ENCODE assay signal across 23 cellular contexts in genomic region chr1:246306415-246307037, GRCh38.
A peak's percentile ranks its signal among the peaks of the same experiment; 100 is the strongest.
DNase-seq lines count a peak whose midpoint lies in the region; ATAC-seq, FAIRE-seq and TF ChIP-seq lines count a peak whose summit lies in the region.
"Had no signal": no experiment of that assay in that cellular context is flagged by ENCODE, and none has a peak within 500 bp of the region (broad histone marks: within the 10 kb centered on the region; RNA-seq: fewer than 3 reads in every experiment).

No MANE protein-coding gene starts in this region.

- H2BK120ac ChIP-seq in H1 (replicated peaks; ENCODE audit: low read depth, low read length) (no peak overlapping the region), trophoblast cell (ENCODE audit: insufficient read depth, low read length, poor library complexity) (no peak overlapping the region)

- no peak overlapping the region for H2AK5ac ChIP-seq in H1 (ENCODE audit: low read depth, low read length)
- H2AK5ac ChIP-seq in trophoblast cell (ENCODE audit: low read length) = no peak overlapping the region

- H4K91ac ChIP-seq in H1 (replicated peaks; ENCODE audit: insufficient read length, low read length) = no peak overlapping the region
- H4K91ac ChIP-seq in trophoblast cell (ENCODE audit: low read depth, low read length) = no peak overlapping the region

- H3K79me1 ChIP-seq in H1 (ENCODE audit: low read depth, low read length) (no peaks in the 10 kb centered on the region), trophoblast cell (ENCODE audit: low read length) (no peaks in the 10 kb centered on the region)

- H4K8ac ChIP-seq in H1 (ENCODE audit: extremely low read depth, insufficient read depth, low read length) (no peak overlapping the region), trophoblast cell (ENCODE audit: low read depth, low read length) (no peak overlapping the region)

- no peak overlapping the region for H2BK15ac ChIP-seq in H1 (ENCODE audit: low read length)

- no peaks in the 10 kb centered on the region for H3K9me3 Mint-ChIP-seq in MCF 10A (ENCODE audit: unreplicated experiment)
- H3K9me3 Mint-ChIP-seq: neural crest cell had no signal

- TF ChIP-seq POLR2A in breast epithelium (IDR thresholded peaks at IDR 0.05) (no peak), H1 (IDR thresholded peaks at IDR 0.05; ENCODE audit: control extremely low read depth in 1 of 2, low read depth in 2 of 2, low read length in 2 of 2) (no peak)

- no peaks in the 10 kb centered on the region for H3K27me3 Mint-ChIP-seq in MCF 10A (ENCODE audit: insufficient read depth, unreplicated experiment)
- H3K27me3 Mint-ChIP-seq: CD4-positive, CD25-positive, alpha-beta regulatory T cell had no signal

- H3K56ac ChIP-seq in H1 (replicated peaks; ENCODE audit: insufficient read length, low read depth, low read length) = no peak overlapping the region

- no peak overlapping the region for H3K9ac ChIP-seq in H1 (replicated peaks in 1 of 4; ENCODE audit: extremely low read depth in 1 of 4, low read depth in 3 of 4, low read length in 3 of 4)
- H3K9ac ChIP-seq in trophoblast cell (ENCODE audit: low read length) = no peak overlapping the region
- H3K9ac ChIP-seq: KMS-11 had no signal

- H3K4ac ChIP-seq in H1 (replicated peaks; ENCODE audit: insufficient read length, low read depth, low read length) = no peak overlapping the region
- H3K4ac ChIP-seq in trophoblast cell (ENCODE audit: low read depth, low read length) = no peak overlapping the region

- no peak for TF ChIP-seq RAD21 in H1 (IDR thresholded peaks at IDR 0.05 in 1 of 2, conservative IDR thresholded peaks at IDR 0.05 in 1 of 2; ENCODE audit: low read depth in 2 of 2, low read length in 2 of 2)

- H4K12ac ChIP-seq in trophoblast cell (ENCODE audit: low read depth, low read length) = no peak overlapping the region

- FAIRE-seq in H1 (lab: Jason Lieb, UNC) = no peak

- H3K4me1 Mint-ChIP-seq in MCF 10A (ENCODE audit: insufficient read depth, unreplicated experiment) = peaks cover under 1% of the 10 kb centered on the region

- H3K36me3 Mint-ChIP-seq in MCF 10A (ENCODE audit: insufficient read depth, unreplicated experiment) = no peaks in the 10 kb centered on the region

- BruUV-seq in MCF 10A (replicated peaks; lab: Mats Ljungman, UMichigan) = no TSS peak

- H3K23me2 ChIP-seq in H1 (ENCODE audit: low read depth, low read length) = no peaks in the 10 kb centered on the region; the same call in 1 of the 2 replicates

- no peak overlapping the region for H2AFZ ChIP-seq in H1 (ENCODE audit: low read length)
- H2AFZ ChIP-seq in trophoblast cell (ENCODE audit: insufficient read depth, low read length, poor library complexity) = no peak overlapping the region

- H3K9me3 ChIP-seq in breast epithelium (no peaks in the 10 kb centered on the region), H1 (ENCODE audit: insufficient read depth in 2 of 2, low read depth in 1 of 2, low read length in 1 of 2) (no peaks in the 10 kb centered on the region), trophoblast cell (ENCODE audit: insufficient read depth, low read depth, low read length) (no peaks in the 10 kb centered on the region), upper lobe of right lung (no peaks in the 10 kb centered on the region)
- H3K9me3 ChIP-seq: gastrocnemius medialis, HAP-1, thoracic aorta had no signal

- no peak overlapping the region for H3K4me3 Mint-ChIP-seq in MCF 10A (ENCODE audit: unreplicated experiment)
- H3K4me3 Mint-ChIP-seq: CD4-positive, CD25-positive, alpha-beta regulatory T cell; neural crest cell had no signal

- H3K27ac ChIP-seq in breast epithelium (no peak overlapping the region), H1 (ENCODE audit: low read depth, low read length) (no peak overlapping the region), trophoblast cell (ENCODE audit: low read depth, low read length) (no peak overlapping the region), upper lobe of right lung (no peak overlapping the region)
- H3K27ac ChIP-seq: coronary artery, gastrocnemius medialis, KMS-11, thoracic aorta had no signal

- H3K18ac ChIP-seq in H1 (ENCODE audit: extremely low read depth, low read length) = no peak overlapping the region
- no peak overlapping the region for H3K18ac ChIP-seq in trophoblast cell (ENCODE audit: low read length)

- POLR2A ChIA-PET in MCF 10A (lab: Yijun Ruan, JAX) = no interaction called here
- POLR2A ChIA-PET in H1 (lab: Charles Lee; ENCODE audit: partially characterized antibody) = no interaction called here

- H3K4me1 ChIP-seq in breast epithelium (no peaks in the 10 kb centered on the region), H1 (replicated peaks in 1 of 4; ENCODE audit: control insufficient read depth in 3 of 4, insufficient read depth in 4 of 4, low read length in 3 of 4) (no peaks in the 10 kb centered on the region; a peak in 1 of 7 replicates), trophoblast cell (ENCODE audit: control insufficient read depth in 1 of 2, insufficient read depth in 2 of 2, low read length in 2 of 2) (peaks cover 0 to 3% of the 10 kb centered on the region in 2 experiments), upper lobe of right lung (no peaks in the 10 kb centered on the region)
- H3K4me1 ChIP-seq: gastrocnemius medialis had no signal

- ATAC-seq in upper lobe of right lung = no peak
- ATAC-seq: gastrocnemius medialis, left colon had no signal

- CTCF ChIA-PET in MCF 10A (lab: Yijun Ruan, JAX) (interaction anchor here (0.8 to 1.7 kb wide), 3 partner anchors 10 to 1154 kb away, joined by 3 to 7 read pairs (median 6); no protein-coding TSS in a partner anchor), H1 (lab: Charles Lee; ENCODE audit: partially characterized antibody) (interaction anchor here (0.6 kb wide), 1 partner anchor 39 kb away, joined by 3 read pairs; no protein-coding TSS in a partner anchor)

- H2BK20ac ChIP-seq in H1 (ENCODE audit: low read length) = no peak overlapping the region

- no peaks in the 10 kb centered on the region for H3K79me2 ChIP-seq in H1 (ENCODE audit: control insufficient read depth in 1 of 2, insufficient read depth in 2 of 2, low read length in 2 of 2)
- peaks cover 2% of the 10 kb centered on the region for H3K79me2 ChIP-seq in trophoblast cell (ENCODE audit: control insufficient read depth, insufficient read depth, low read length, poor library complexity)

- intact Hi-C loops in MCF 10A (cut with micrococcal nuclease) = no loop called here
- intact Hi-C loops in breast epithelium (cut with DNase I; ENCODE audit: low total_unique reads) = no loop called here
- intact Hi-C loops in upper lobe of right lung (cut with DNase I) = no loop called here

- WGBS in H1 (ENCODE audit: extremely low coverage in 1 of 2, insufficient coverage in 1 of 2, insufficient read length in 1 of 2, insufficient replicate concordance in 2 of 2, low coverage in 1 of 2, low lambda C conversion rate in 2 of 2, missing lambda C conversion rate in 1 of 2), 2 experiments = 74% methylated on average over 3 of the region's 3 CpGs; no CpG with 5 or more reads in 1 of the 2 experiments
- no CpG with 5 or more reads among the region's 3 CpGs for WGBS in trophoblast cell (ENCODE audit: extremely low coverage, insufficient coverage, insufficient read length)

- no peak overlapping the region for H3K27ac Mint-ChIP-seq in MCF 10A (ENCODE audit: low read depth, unreplicated experiment)
- H3K27ac Mint-ChIP-seq: CD4-positive, CD25-positive, alpha-beta regulatory T cell had no signal

- H3K27me3 ChIP-seq in breast epithelium (no peaks in the 10 kb centered on the region), H1 (replicated peaks in 1 of 4; ENCODE audit: control insufficient read depth in 3 of 4, extremely low read depth in 1 of 4, insufficient read depth in 3 of 4, low read length in 3 of 4) (no peaks in the 10 kb centered on the region), trophoblast cell (ENCODE audit: insufficient read depth, low read length) (no peaks in the 10 kb centered on the region), upper lobe of right lung (no peaks in the 10 kb centered on the region)
- H3K27me3 ChIP-seq: gastrocnemius medialis had no signal

- TF ChIP-seq CTCF in MCF 10A (IDR thresholded peaks at IDR 0.05; ENCODE audit: unreplicated experiment) (no peak), breast epithelium (IDR thresholded peaks at IDR 0.05) (no peak), H1 (IDR thresholded peaks at IDR 0.05; ENCODE audit: control extremely low read depth in 1 of 3, insufficient read depth in 1 of 3, low read depth in 1 of 3, low read length in 3 of 3) (no peak), upper lobe of right lung (IDR thresholded peaks at IDR 0.05) (no peak)

- H3K4me3 ChIP-seq in breast epithelium (no peak overlapping the region), H1 (ENCODE audit: extremely low read depth in 1 of 4, insufficient read depth in 2 of 4, low read depth in 3 of 4, low read length in 4 of 4) (no peak overlapping the region), trophoblast cell (ENCODE audit: low read depth, low read length) (no peak overlapping the region), upper lobe of right lung (no peak overlapping the region)
- H3K4me3 ChIP-seq: coronary artery, gastrocnemius medialis, HAP-1, thoracic aorta had no signal

- H3K23ac ChIP-seq in H1 (ENCODE audit: insufficient read length) = no peak overlapping the region
- no peak overlapping the region for H3K23ac ChIP-seq in trophoblast cell (ENCODE audit: low read length)

- TF ChIP-seq EP300 in H1 (IDR thresholded peaks at IDR 0.05; ENCODE audit: borderline replicate concordance in 1 of 2, low read depth in 2 of 2, low read length in 2 of 2) = no peak

- no peak overlapping the region for H2BK5ac ChIP-seq in H1 (ENCODE audit: low read depth, low read length)
- H2BK5ac ChIP-seq in trophoblast cell (ENCODE audit: low read depth, low read length, poor library complexity) = no peak overlapping the region

- H2BK12ac ChIP-seq in H1 (ENCODE audit: low read depth, low read length) = no peak overlapping the region
- H2BK12ac ChIP-seq in trophoblast cell (ENCODE audit: low read length) = no peak overlapping the region

- no peak overlapping the region for H4K5ac ChIP-seq in H1 (ENCODE audit: insufficient read length, low read depth, low read length)

- DNase-seq in MCF 10A (ENCODE audit: unreplicated experiment) (peak; percentile 43), breast epithelium (ENCODE audit: low spot score in 2 of 2) (no peak), OCI-M1 (lab: John Stamatoyannopoulos, UW) (peak; percentile 90), H1 (ENCODE audit: low read depth in 1 of 2, low spot score in 2 of 2) (no peak), trophoblast cell (no peak), upper lobe of right lung (no peak), retina (no peak), NCI-H1930 (lab: John Stamatoyannopoulos, UW) (no peak)
- DNase-seq: activated CD4-positive, alpha-beta T cell treated with anti-CD3 and anti-CD28 coated beads, Interleukin-2, amount 50 U/mL, for 4 hours; activated naive CD4-positive, alpha-beta T cell treated with anti-CD3 and anti-CD28 coated beads, Interleukin-2, amount 50 U/mL, for 16 hours; activated T-cell treated with anti-CD3 and anti-CD28 coated beads, Interleukin-2, amount 50 U/mL, for 1 hour; CD4-positive, CD25-positive, alpha-beta regulatory T cell; gastrocnemius medialis; left colon; midbrain; NCI-H1105; NCI-H2171; NCI-H774 had no signal

- H3K36me3 ChIP-seq in breast epithelium = no peaks in the 10 kb centered on the region
- no peaks in the 10 kb centered on the region for H3K36me3 ChIP-seq in H1 (ENCODE audit: control insufficient read depth in 2 of 4, insufficient read depth in 4 of 4, low read length in 3 of 4)
- peaks cover 0 to 3% of the 10 kb centered on the region in 2 experiments for H3K36me3 ChIP-seq in trophoblast cell (ENCODE audit: control insufficient read depth in 1 of 2, insufficient read depth in 2 of 2, low read length in 2 of 2)
- no peaks in the 10 kb centered on the region for H3K36me3 ChIP-seq in upper lobe of right lung
- H3K36me3 ChIP-seq: gastrocnemius medialis, HAP-1, thoracic aorta had no signal

- H3K4me2 ChIP-seq in H1 (ENCODE audit: insufficient read depth in 1 of 2, low read depth in 2 of 2, low read length in 2 of 2) (no peak overlapping the region), trophoblast cell (ENCODE audit: low read length) (no peak overlapping the region)
- H3K4me2 ChIP-seq: KMS-11 had no signal

- no peak overlapping the region for H3K14ac ChIP-seq in H1 (ENCODE audit: insufficient read length)
- no peak overlapping the region for H3K14ac ChIP-seq in trophoblast cell (ENCODE audit: low read length)

- H4K20me1 ChIP-seq in H1 (replicated peaks in 1 of 2; ENCODE audit: control insufficient read depth in 1 of 2, insufficient read depth in 2 of 2, low read length in 2 of 2) = peaks cover 0 to 1% of the 10 kb centered on the region in 2 experiments

Comparison
In these comparisons a context has a peak if more than half of its experiments do, and no peak if none do; other contexts are left out.
1. DNase-seq: peak in MCF 10A (single experiment) and OCI-M1 (single experiment); none in breast epithelium (0 of 2), H1 (0 of 2), trophoblast cell (0 of 2), upper lobe of right lung (single experiment), retina (single experiment) and NCI-H1930 (0 of 2).